In genomic region chr1:2443285-2444137, GRCh38 we compare ENCODE assay signal across 10 cellular contexts. TPM values are rescaled to one million over a fixed set of nuclear protein-coding genes. Genes with fewer than 3 reads are reported as not detected.
DNase-seq lines count a peak whose midpoint lies in the region; ATAC-seq, FAIRE-seq and TF ChIP-seq lines count a peak whose summit lies in the region.
"Had no signal": no experiment of that assay in that cellular context is flagged by ENCODE, and none has a peak within 500 bp of the region (broad histone marks: within the 10 kb centered on the region; RNA-seq: fewer than 3 reads in every experiment).

No MANE protein-coding gene starts in this region.

- in situ Hi-C loops in mammary epithelial cell (cut with MboI; ENCODE audit: low sequenced_read_pairs in 2 of 2), result no loop called here

- H3K4me3 ChIP-seq in breast epithelium (peak overlapping the region in 2 of 3 donors; percentile 20 to 53), mammary epithelial cell (replicated peaks in 1 of 3; ENCODE audit: insufficient read depth in 1 of 3, low read depth in 2 of 3, low read length in 3 of 3) (no peak overlapping the region), keratinocyte (ENCODE audit: control insufficient read depth in 2 of 3, extremely low read depth in 1 of 3, insufficient read depth in 2 of 3, low read depth in 1 of 3, low read length in 3 of 3) (no peak overlapping the region), suprapubic skin (peak overlapping the region; percentile 20)

- H3K79me2 ChIP-seq in mammary epithelial cell (ENCODE audit: insufficient read depth, low read length), result peaks cover 94% of the 10 kb centered on the region
- peaks cover 90% of the 10 kb centered on the region for H3K79me2 ChIP-seq in keratinocyte (ENCODE audit: control insufficient read depth, insufficient read depth, low read length)

- H3K27me3 ChIP-seq in breast epithelium (peaks cover 4 to 45% of the 10 kb centered on the region in 2 donors), mammary epithelial cell (ENCODE audit: insufficient read depth, low read length) (no peaks in the 10 kb centered on the region), keratinocyte (ENCODE audit: control insufficient read depth, extremely low read depth, insufficient read depth, low read length) (no peaks in the 10 kb centered on the region), suprapubic skin (peaks cover 86% of the 10 kb centered on the region)

- H3K4me2 ChIP-seq in mammary epithelial cell (ENCODE audit: insufficient read depth, low read depth, low read length), result no peak overlapping the region
- H3K4me2 ChIP-seq in keratinocyte (ENCODE audit: control insufficient read depth, extremely low read depth, insufficient read depth, low read depth, low read length), result peak overlapping the region; percentile 51

- H4K20me1 ChIP-seq in mammary epithelial cell (ENCODE audit: insufficient read depth, low read length) (peaks cover 12% of the 10 kb centered on the region), keratinocyte (ENCODE audit: control insufficient read depth, extremely low read depth, insufficient read depth, low read length) (peaks cover 50% of the 10 kb centered on the region)

- H3K27ac ChIP-seq in breast epithelium (no peak overlapping the region), mammary epithelial cell (ENCODE audit: insufficient read depth, low read depth, low read length) (no peak overlapping the region), keratinocyte (ENCODE audit: control insufficient read depth, insufficient read depth, low read length) (no peak overlapping the region), suprapubic skin (no peak overlapping the region)

- H3K4me1 ChIP-seq in breast epithelium (no peaks in the 10 kb centered on the region), mammary epithelial cell (ENCODE audit: insufficient read depth, low read length) (no peaks in the 10 kb centered on the region), keratinocyte (ENCODE audit: control insufficient read depth, extremely low read depth, insufficient read depth, low read length) (peaks cover 10% of the 10 kb centered on the region), suprapubic skin (peaks cover 17% of the 10 kb centered on the region)

- CTCF ChIA-PET in mammary epithelial cell (lab: Charles Lee; ENCODE audit: low non-redundant PET), result no interaction called here

- TF ChIP-seq EP300 in suprapubic skin (IDR thresholded peaks at IDR 0.05), result no peak

- H3K9ac ChIP-seq in mammary epithelial cell (ENCODE audit: insufficient read depth, low read length), result no peak overlapping the region
- H3K9ac ChIP-seq in keratinocyte (ENCODE audit: control insufficient read depth, extremely low read depth, insufficient read depth, low read length), result no peak overlapping the region

- dilution Hi-C loops in mammary epithelial cell (cut with HindIII; ENCODE audit: low sequenced_read_pairs), result no loop called here
- dilution Hi-C loops in keratinocyte (cut with MboI; ENCODE audit: extremely low pct_ligation_motif_present, low sequenced_read_pairs), result no loop called here

- no CpG with 5 or more reads among the region's 107 CpGs for WGBS in mammary epithelial cell (ENCODE audit: low coverage, missing lambda C conversion rate)
- WGBS in suprapubic skin, result 2% methylated on average over 12 of the region's 107 CpGs

- no TSS peak for BruUV-seq in mammary epithelial cell (replicated peaks; lab: Mats Ljungman, UMichigan)

- H3K9me3 ChIP-seq in breast epithelium, result no peaks in the 10 kb centered on the region
- H3K9me3 ChIP-seq in mammary epithelial cell (replicated peaks; ENCODE audit: insufficient read depth, low read length), result no peaks in the 10 kb centered on the region
- no peaks in the 10 kb centered on the region for H3K9me3 ChIP-seq in keratinocyte (ENCODE audit: control insufficient read depth, low read depth, low read length)
- H3K9me3 ChIP-seq in suprapubic skin, result no peaks in the 10 kb centered on the region

- no peak for FAIRE-seq in keratinocyte (lab: Jason Lieb, UNC)

- H3K9me1 ChIP-seq in keratinocyte (ENCODE audit: control insufficient read depth, extremely low read depth, insufficient read depth, low read length), result no peaks in the 10 kb centered on the region

- DNase-seq in breast epithelium (ENCODE audit: low spot score in 2 of 2) (no peak), mammary epithelial cell (no peak), keratinocyte (ENCODE audit: low read depth, low spot score) (no peak), suprapubic skin (ENCODE audit: low spot score in 2 of 2) (no peak), RKO (ENCODE audit: low spot score) (no peak), AG20443 (ENCODE audit: low spot score) (no peak)
- DNase-seq in activated naive CD4-positive, alpha-beta T cell treated with anti-CD3 and anti-CD28 coated beads, Interleukin-2, amount 50 U/mL, for 16 hours, result peak; percentile 27
- DNase-seq: Calu3, GOT3 had no signal

- TF ChIP-seq POLR2A in breast epithelium (IDR thresholded peaks at IDR 0.05) (no peak), suprapubic skin (IDR thresholded peaks at IDR 0.05) (no peak)

- H3K36me3 ChIP-seq in breast epithelium, result no peaks in the 10 kb centered on the region
- H3K36me3 ChIP-seq in mammary epithelial cell (ENCODE audit: insufficient read depth, low read length), result no peaks in the 10 kb centered on the region
- H3K36me3 ChIP-seq in keratinocyte (ENCODE audit: control insufficient read depth in 2 of 2, extremely low read depth in 1 of 2, insufficient read depth in 2 of 2, low read length in 2 of 2), result peaks cover 10 to 29% of the 10 kb centered on the region in 2 experiments
- no peaks in the 10 kb centered on the region for H3K36me3 ChIP-seq in suprapubic skin

- intact Hi-C loops in breast epithelium (cut with DNase I; ENCODE audit: low total_unique reads), result no loop called here
- intact Hi-C loops in mammary epithelial cell (cut with micrococcal nuclease), result no loop called here

- ATAC-seq in GM18858 (IDR thresholded peaks at IDR 0.05; ENCODE audit: unreplicated experiment), result no peak

- H2AFZ ChIP-seq in mammary epithelial cell (ENCODE audit: low read depth, low read length) (no peak overlapping the region), keratinocyte (ENCODE audit: control insufficient read depth, low read length) (no peak overlapping the region)

- TF ChIP-seq CTCF in breast epithelium (IDR thresholded peaks at IDR 0.05) (no peak), mammary epithelial cell (conservative IDR thresholded peaks at IDR 0.05 in 1 of 2, IDR thresholded peaks at IDR 0.05 in 1 of 2; ENCODE audit: extremely low read depth in 1 of 2, insufficient read depth in 1 of 2, low read depth in 1 of 2, low read length in 2 of 2) (no peak), keratinocyte (optimal IDR thresholded peaks at IDR 0.05 in 1 of 3, IDR thresholded peaks at IDR 0.05 in 1 of 3, conservative IDR thresholded peaks at IDR 0.05 in 1 of 3; ENCODE audit: extremely low read depth in 1 of 3, insufficient read depth in 2 of 3, low read length in 3 of 3) (no peak), suprapubic skin (IDR thresholded peaks at IDR 0.05) (no peak)

RNA-seq across cellular contexts. Expression of gene PEX10, which starts 31.1 kb away (rescaled TPM):
- total RNA-seq in breast epithelium (10 to 100 TPM; 23.3 to 37.4 (median 24.1) TPM), mammary epithelial cell (10 to 100 TPM; 29.5 to 32.8 TPM), suprapubic skin (10 to 100 TPM; 16.2 to 39.2 (median 27.3) TPM)
- polyA plus RNA-seq in mammary epithelial cell (22.4 TPM), keratinocyte (13.8 to 17.6 TPM (median 17.0 TPM) in 3 replicates)
- polyA minus RNA-seq in mammary epithelial cell (10.7 TPM), keratinocyte (7.5 to 12.8 TPM (median 8.0 TPM) in 3 replicates)
- 3.0 TPM for polyA plus RNA-seq in keratinocyte (2011; ENCODE audit: low read depth)
- polyA plus RNA-seq in keratinocyte (2011; cell fraction: cytosol; rRNA removed), result 9.6 and 17.7 TPM in 2 replicates
- 10.6 and 14.8 TPM in 2 replicates for polyA plus RNA-seq in keratinocyte (2011; cell fraction: nucleus; rRNA removed)
- 7.6 and 16.4 TPM in 2 replicates for polyA plus RNA-seq in keratinocyte (2012; ENCODE audit: low replicate concordance)
- 25.1 TPM for polyA minus RNA-seq in keratinocyte (2011; cell fraction: cytosol; rRNA and poly(A)+ RNA removed)
- 6.6 and 7.2 TPM in 2 replicates for polyA minus RNA-seq in keratinocyte (2011; cell fraction: nucleus; rRNA and poly(A)+ RNA removed)

RNA-seq across cellular contexts. Expression of gene PLCH2, which starts 32.6 kb away (rescaled TPM):
- total RNA-seq in breast epithelium (10 to 100 TPM in 2 of 3 donors, under 1 TPM in 1; 0.16 to 12.0 (median 10.2) TPM), mammary epithelial cell (100 to 1,000 TPM; 113 to 157 TPM), suprapubic skin (100 to 1,000 TPM in 3 of 4 donors, 10 to 100 TPM in 1; 83.3 to 324 (median 130) TPM)
- polyA plus RNA-seq in mammary epithelial cell (56.2 TPM), keratinocyte (57.4 to 74.0 TPM (median 66.3 TPM) in 3 replicates)
- polyA minus RNA-seq in mammary epithelial cell (36.6 TPM), keratinocyte (57.0 to 77.1 TPM (median 64.7 TPM) in 3 replicates)
- polyA plus RNA-seq in keratinocyte (2011; ENCODE audit: low read depth), result 17.9 TPM
- polyA plus RNA-seq in keratinocyte (2011; cell fraction: cytosol; rRNA removed), result 24.2 and 50.6 TPM in 2 replicates
- 215 and 298 TPM in 2 replicates for polyA plus RNA-seq in keratinocyte (2011; cell fraction: nucleus; rRNA removed)
- 46.5 and 86.1 TPM in 2 replicates for polyA plus RNA-seq in keratinocyte (2012; ENCODE audit: low replicate concordance)
- polyA minus RNA-seq in keratinocyte (2011; cell fraction: cytosol; rRNA and poly(A)+ RNA removed), result 123 TPM
- 170 and 173 TPM in 2 replicates for polyA minus RNA-seq in keratinocyte (2011; cell fraction: nucleus; rRNA and poly(A)+ RNA removed)

RNA-seq across cellular contexts. Expression of gene RER1, which starts 51.9 kb away (rescaled TPM):
- total RNA-seq in breast epithelium (10 to 100 TPM; 58.3 to 75.1 (median 70.4) TPM), mammary epithelial cell (100 to 1,000 TPM in 1 of 2 donors, 10 to 100 TPM in 1; 45.5 to 162 TPM), suprapubic skin (10 to 100 TPM; 56.9 to 86.5 (median 81.4) TPM)
- polyA plus RNA-seq in mammary epithelial cell (131 TPM), keratinocyte (242 to 297 TPM (median 254 TPM) in 3 replicates)
- polyA minus RNA-seq in mammary epithelial cell (246 TPM), keratinocyte (101 to 343 TPM (median 322 TPM) in 3 replicates)
- polyA plus RNA-seq in keratinocyte (2011; ENCODE audit: low read depth), result 34.5 TPM
- polyA plus RNA-seq in keratinocyte (2011; cell fraction: cytosol; rRNA removed), result 255 and 328 TPM in 2 replicates
- 371 and 414 TPM in 2 replicates for polyA plus RNA-seq in keratinocyte (2011; cell fraction: nucleus; rRNA removed)
- polyA plus RNA-seq in keratinocyte (2012; ENCODE audit: low replicate concordance), result 127 and 149 TPM in 2 replicates
- 71.6 TPM for polyA minus RNA-seq in keratinocyte (2011; cell fraction: cytosol; rRNA and poly(A)+ RNA removed)
- polyA minus RNA-seq in keratinocyte (2011; cell fraction: nucleus; rRNA and poly(A)+ RNA removed), result 35.3 and 96.4 TPM in 2 replicates

RNA-seq across cellular contexts. Expression of gene MORN1, which starts 52.2 kb away (rescaled TPM):
- total RNA-seq in breast epithelium, result 10 to 100 TPM in 2 of 3 donors, 1 to 10 TPM in 1; 4.0 to 18.1 (median 17.7) TPM
- 10 to 100 TPM in 1 of 2 donors, 1 to 10 TPM in 1; 9.8 to 12.8 TPM for total RNA-seq in mammary epithelial cell
- polyA plus RNA-seq in mammary epithelial cell, result 4.0 TPM
- polyA minus RNA-seq in mammary epithelial cell, result 9.5 TPM
- 2.1 to 3.9 TPM (median 3.7 TPM) in 3 replicates for polyA plus RNA-seq in keratinocyte
- 1.3 TPM for polyA plus RNA-seq in keratinocyte (2011; ENCODE audit: low read depth)
- 1.6 and 2.2 TPM in 2 replicates for polyA plus RNA-seq in keratinocyte (2011; cell fraction: cytosol; rRNA removed)
- polyA plus RNA-seq in keratinocyte (2011; cell fraction: nucleus; rRNA removed), result 7.3 and 8.8 TPM in 2 replicates
- 2.3 and 4.0 TPM in 2 replicates for polyA plus RNA-seq in keratinocyte (2012; ENCODE audit: low replicate concordance)
- 5.3 to 6.3 TPM (median 5.9 TPM) in 3 replicates for polyA minus RNA-seq in keratinocyte
- polyA minus RNA-seq in keratinocyte (2011; cell fraction: cytosol; rRNA and poly(A)+ RNA removed), result 2.3 TPM
- 4.7 and 7.0 TPM in 2 replicates for polyA minus RNA-seq in keratinocyte (2011; cell fraction: nucleus; rRNA and poly(A)+ RNA removed)
- total RNA-seq in suprapubic skin, result 10 to 100 TPM in 2 of 4 donors, 1 to 10 TPM in 2; 5.7 to 13.4 (median 8.5) TPM

Comparison
In these comparisons a context has a peak if more than half of its experiments do, and no peak if none do; other contexts are left out.
1. H3K4me3 ChIP-seq: peak in breast epithelium (2 of 3) and suprapubic skin (single experiment); none in mammary epithelial cell (0 of 3) and keratinocyte (0 of 3).
2. RNA of gene PLCH2, which starts 32.6 kb away (total RNA-seq): 113 to 157 TPM in mammary epithelial cell and 83.3 to 324 TPM in suprapubic skin; 0.16 to 12.0 TPM in breast epithelium; every median in the first group is over 4 times any median in the second.